ENCODE assay signal across 9 cellular contexts in genomic region chr10:22341190-22341935, GRCh38. TPM values are rescaled to one million over a fixed set of nuclear protein-coding genes. Genes with fewer than 3 reads are reported as not detected.
DNase-seq lines count a peak whose midpoint lies in the region; ATAC-seq and TF ChIP-seq lines count a peak whose summit lies in the region.
"Had no signal": no experiment of that assay in that cellular context is flagged by ENCODE, and none has a peak within 500 bp of the region (broad histone marks: within the 10 kb centered on the region; RNA-seq: fewer than 3 reads in every experiment).

No MANE protein-coding gene starts in this region.

- POLR2A ChIA-PET in activated CD8-positive, alpha-beta T cell treated with anti-CD3 and anti-CD28 coated beads, Interleukin-2, amount 10 ng/mL, durations not matched to agents 7 days and 5 days (lab: Charles Lee), result interaction anchor here (1.4 to 2.5 kb wide), 3 partner anchors 17 to 27 kb away, joined by 7 to 8 read pairs (median 7); no protein-coding TSS in a partner anchor

- H3K27ac Mint-ChIP-seq in activated CD8-positive, alpha-beta T cell treated with anti-CD3 and anti-CD28 coated beads, Interleukin-2, amount 10 ng/mL, durations not matched to agents 7 days and 5 days, result peak overlapping the region; percentile 55

- ATAC-seq in GM19035 (IDR thresholded peaks at IDR 0.05; ENCODE audit: unreplicated experiment) (peak; percentile 25), HG03378 (IDR thresholded peaks at IDR 0.05; ENCODE audit: unreplicated experiment) (peak; percentile 10)
- ATAC-seq in activated CD8-positive, alpha-beta T cell treated with anti-CD3 and anti-CD28 coated beads, Interleukin-2, amount 10 ng/mL, durations not matched to agents 7 days and 5 days, result peak; percentile 5

- H3K36me3 Mint-ChIP-seq in activated CD8-positive, alpha-beta T cell treated with anti-CD3 and anti-CD28 coated beads, Interleukin-2, amount 10 ng/mL, durations not matched to agents 7 days and 5 days (ENCODE audit: low read depth), result peaks cover 9% of the 10 kb centered on the region

- peaks cover 48% of the 10 kb centered on the region for H3K4me1 Mint-ChIP-seq in activated CD8-positive, alpha-beta T cell treated with anti-CD3 and anti-CD28 coated beads, Interleukin-2, amount 10 ng/mL, durations not matched to agents 7 days and 5 days (ENCODE audit: low read depth)

- peaks cover 0 to 30% of the 10 kb centered on the region in 2 donors for H3K4me1 ChIP-seq in right atrium auricular region

- TF ChIP-seq CTCF in AG10803 (conservative IDR thresholded peaks at IDR 0.05; ENCODE audit: low read length), result no peak
- no peak for TF ChIP-seq CTCF in right atrium auricular region (IDR thresholded peaks at IDR 0.05)

- no peaks in the 10 kb centered on the region for H3K36me3 ChIP-seq in right atrium auricular region

- peaks cover 76% of the 10 kb centered on the region for H3K27me3 Mint-ChIP-seq in activated CD8-positive, alpha-beta T cell treated with anti-CD3 and anti-CD28 coated beads, Interleukin-2, amount 10 ng/mL, durations not matched to agents 7 days and 5 days (ENCODE audit: low read depth)

- no peaks in the 10 kb centered on the region for H3K9me3 Mint-ChIP-seq in activated CD8-positive, alpha-beta T cell treated with anti-CD3 and anti-CD28 coated beads, Interleukin-2, amount 10 ng/mL, durations not matched to agents 7 days and 5 days (ENCODE audit: insufficient read depth)

- H3K9me3 ChIP-seq in right atrium auricular region, result no peaks in the 10 kb centered on the region

- DNase-seq in AG10803 (ENCODE audit: low read depth) (peak; percentile 34), right atrium auricular region (ENCODE audit: low spot score) (no peak), skeletal muscle cell (ENCODE audit: low read depth) (no peak), mucosa of gallbladder (ENCODE audit: low spot score) (no peak)
- DNase-seq in activated CD8-positive, alpha-beta T cell treated with anti-CD3 and anti-CD28 coated beads, Interleukin-2, amount 10 ng/mL, durations not matched to agents 7 days and 5 days, result no peak
- no peak for DNase-seq in activated effector memory CD4-positive, alpha-beta T cell treated with anti-CD3 and anti-CD28 coated beads, Interleukin-2, amount 50 U/mL, for 16 hours

- H3K4me3 ChIP-seq in AG10803 (ENCODE audit: low read length) (peak overlapping the region; percentile 73), right atrium auricular region (peak overlapping the region; percentile 85 to 86), skeletal muscle cell (ENCODE audit: low read depth, low read length) (peak overlapping the region; percentile 74)

- peaks cover 62 to 71% of the 10 kb centered on the region in 2 donors for H3K27me3 ChIP-seq in right atrium auricular region

- CTCF ChIA-PET in activated CD8-positive, alpha-beta T cell treated with anti-CD3 and anti-CD28 coated beads, Interleukin-2, amount 10 ng/mL, durations not matched to agents 7 days and 5 days (lab: Charles Lee), result interaction anchor here (1.0 to 1.7 kb wide), 5 partner anchors 10 to 648 kb away, joined by 3 to 7 read pairs (median 6); no protein-coding TSS in a partner anchor

- H3K27ac ChIP-seq in right atrium auricular region, result peak overlapping the region; percentile 92 to 93

- H3K4me3 Mint-ChIP-seq in activated CD8-positive, alpha-beta T cell treated with anti-CD3 and anti-CD28 coated beads, Interleukin-2, amount 10 ng/mL, durations not matched to agents 7 days and 5 days, result peak overlapping the region; percentile 69

RNA-seq across cellular contexts. Expression of gene SPAG6, which starts 3.9 kb away (rescaled TPM):
- under 1 TPM; 0.70 to 0.90 TPM for total RNA-seq in activated CD8-positive, alpha-beta T cell treated with anti-CD3 and anti-CD28 coated beads, Interleukin-2, amount 10 ng/mL, durations not matched to agents 7 days and 5 days
- total RNA-seq in right atrium auricular region (not detected), mucosa of gallbladder (0.23 TPM)
- total RNA-seq: pulmonary artery endothelial cell had no signal

RNA-seq across cellular contexts. Expression of gene BMI1, which starts 20.5 kb away (rescaled TPM):
- 10 to 100 TPM; 26.2 to 26.4 TPM for total RNA-seq in activated CD8-positive, alpha-beta T cell treated with anti-CD3 and anti-CD28 coated beads, Interleukin-2, amount 10 ng/mL, durations not matched to agents 7 days and 5 days
- total RNA-seq in right atrium auricular region, result 10 to 100 TPM; 34.7 to 40.7 TPM
- total RNA-seq in mucosa of gallbladder, result 48.5 TPM

RNA-seq across cellular contexts. Expression of gene COMMD3, which starts 25.2 kb away (rescaled TPM):
- total RNA-seq in activated CD8-positive, alpha-beta T cell treated with anti-CD3 and anti-CD28 coated beads, Interleukin-2, amount 10 ng/mL, durations not matched to agents 7 days and 5 days, result 10 to 100 TPM; 59.7 to 63.3 TPM
- 100 to 1,000 TPM in 1 of 2 donors, 10 to 100 TPM in 1; 28.5 to 141 TPM for total RNA-seq in right atrium auricular region
- 42.7 TPM for total RNA-seq in mucosa of gallbladder
